ENCODE assay signal across 17 cellular contexts in the genomic region with DNA sequence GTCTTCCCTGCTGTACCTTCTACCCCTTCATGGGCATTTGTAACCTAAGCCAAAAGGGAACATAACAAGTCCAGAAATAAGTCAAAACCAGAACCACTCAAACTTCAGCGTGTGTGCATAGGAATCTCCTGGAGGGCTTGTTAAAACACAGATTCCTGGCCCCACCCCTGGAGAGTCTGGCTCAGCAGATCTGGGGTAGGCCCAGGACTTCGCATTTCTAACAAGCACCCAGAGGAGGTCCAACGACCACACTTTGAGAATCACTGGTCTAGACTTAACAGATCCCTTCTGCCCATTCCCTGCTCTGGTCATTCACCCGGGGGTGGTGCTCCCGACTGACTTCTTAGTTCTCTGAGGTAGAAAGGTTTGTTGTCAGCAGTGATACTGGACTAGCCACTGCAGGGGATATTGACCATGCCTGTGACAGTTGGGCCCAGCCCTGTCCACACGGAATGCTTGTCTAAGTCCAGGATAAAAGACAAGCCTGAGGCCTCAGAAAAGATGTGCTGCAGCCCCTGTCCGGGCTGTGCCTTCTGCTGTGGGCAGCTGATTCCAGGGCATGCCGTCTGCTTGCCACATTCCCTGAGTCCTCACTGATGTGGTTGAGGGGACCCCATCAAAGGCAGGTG.
"Had no signal": no experiment of that assay in that cellular context is flagged by ENCODE, and none has a peak within 500 bp of the region (broad histone marks: within the 10 kb centered on the region; RNA-seq: fewer than 3 reads in every experiment).

No MANE protein-coding gene starts in this region.

- H2AFZ ChIP-seq: hepatocyte had no signal

- H3K4me1 ChIP-seq: colonic mucosa, gastroesophageal sphincter, testis had no signal

- H3K4me3 ChIP-seq: colonic mucosa, gastroesophageal sphincter, hepatocyte, lung, testis had no signal

- H3K27me3 ChIP-seq: colonic mucosa, gastroesophageal sphincter, hepatocyte, testis had no signal

- H3K4me2 ChIP-seq: hepatocyte had no signal

- H3K27ac Mint-ChIP-seq: activated CD8-positive, alpha-beta memory T cell treated with anti-CD3 and anti-CD28 coated beads, Interleukin-2, amount 10 ng/mL, durations not matched to agents 7 days and 5 days had no signal

- H3K36me3 ChIP-seq: colonic mucosa had no signal

- H3K4me3 Mint-ChIP-seq: activated CD8-positive, alpha-beta memory T cell treated with anti-CD3 and anti-CD28 coated beads, Interleukin-2, amount 10 ng/mL, durations not matched to agents 7 days and 5 days; natural killer cell treated with Interleukin-12 subunit alpha and Interleukin-12 subunit beta and Interleukin-15 and Interleukin-18, amount 100 ng/mL, for 72 hours; stimulated activated naive CD8-positive, alpha-beta T cell treated with anti-CD3 and anti-CD28 coated beads, Interleukin-15, amount 100 ng/mL, for 72 hours had no signal

- FAIRE-seq: endothelial cell of umbilical vein had no signal

- DNase-seq: activated CD4-positive, alpha-beta T cell treated with anti-CD3 and anti-CD28 coated beads, Interleukin-2, amount 50 U/mL, for 48 hours; activated CD4-positive, CD25-positive, alpha-beta regulatory T cell treated with anti-CD3 and anti-CD28 coated beads, Interleukin-2, amount 50 U/mL, for 72 hours; activated CD8-positive, alpha-beta memory T cell treated with anti-CD3 and anti-CD28 coated beads, Interleukin-2, amount 10 ng/mL, durations not matched to agents 7 days and 5 days; activated naive CD4-positive, alpha-beta T cell treated with Interleukin-2 at 50 U/mL for 16 hours; colonic mucosa; effector CD4-positive, alpha-beta T cell; occipital lobe; stimulated activated CD4-positive, alpha-beta T cell treated with anti-CD3 and anti-CD28 coated beads, Interleukin-15, amount 100 ng/mL, for 24 hours; stimulated activated CD4-positive, alpha-beta T cell treated with anti-CD3 and anti-CD28 coated beads, Interleukin-4, amount 100 ng/mL, for 4 hours; stimulated activated naive CD8-positive, alpha-beta T cell treated with anti-CD3 and anti-CD28 coated beads, Interleukin-15, amount 100 ng/mL, for 72 hours; T-helper 9 cell; testis had no signal

- H3K9me3 ChIP-seq: colonic mucosa, gastroesophageal sphincter, testis had no signal

- ATAC-seq: activated CD8-positive, alpha-beta memory T cell treated with anti-CD3 and anti-CD28 coated beads, Interleukin-2, amount 10 ng/mL, durations not matched to agents 7 days and 5 days; gastroesophageal sphincter; natural killer cell treated with Interleukin-12 subunit alpha and Interleukin-12 subunit beta and Interleukin-15 and Interleukin-18, amount 100 ng/mL, for 72 hours; stimulated activated naive CD8-positive, alpha-beta T cell treated with anti-CD3 and anti-CD28 coated beads, Interleukin-15, amount 100 ng/mL, for 72 hours had no signal

- H3K27me3 Mint-ChIP-seq: activated CD8-positive, alpha-beta memory T cell treated with anti-CD3 and anti-CD28 coated beads, Interleukin-2, amount 10 ng/mL, durations not matched to agents 7 days and 5 days; natural killer cell treated with Interleukin-12 subunit alpha and Interleukin-12 subunit beta and Interleukin-15 and Interleukin-18, amount 100 ng/mL, for 72 hours; stimulated activated naive CD8-positive, alpha-beta T cell treated with anti-CD3 and anti-CD28 coated beads, Interleukin-15, amount 100 ng/mL, for 72 hours had no signal

- H3K27ac ChIP-seq: colonic mucosa, gastroesophageal sphincter, hepatocyte, testis had no signal

- H3K79me2 ChIP-seq: hepatocyte had no signal
